25 cellular contexts compared by ENCODE assay signal in genomic region chr1:66686406-66686805, GRCh38.
"Had no signal": no experiment of that assay in that cellular context is flagged by ENCODE, and none has a peak within 500 bp of the region (broad histone marks: within the 10 kb centered on the region; RNA-seq: fewer than 3 reads in every experiment).

No MANE protein-coding gene starts in this region.

- H3K36me3 Mint-ChIP-seq: naive thymus-derived CD4-positive, alpha-beta T cell; neural progenitor cell; stimulated activated memory B cell treated with anti-CD40 and anti-IgM and Interleukin-4, amounts not matched to agents 10 μg/mL and 1 μg/mL and 100 μg/mL, for 72 hours had no signal

- H3K27ac ChIP-seq: esophagus muscularis mucosa, foreskin keratinocyte, gastroesophageal sphincter, heart left ventricle, hepatocyte, left lung, neural progenitor cell, prostate gland, right atrium auricular region, spleen, testis, transverse colon had no signal

- H3K9ac ChIP-seq: neural progenitor cell had no signal

- H3K79me2 ChIP-seq: hepatocyte had no signal

- H3K4me2 ChIP-seq: hepatocyte, neural progenitor cell had no signal

- H3K27ac Mint-ChIP-seq: naive thymus-derived CD4-positive, alpha-beta T cell; neural progenitor cell; stimulated activated memory B cell treated with anti-CD40 and anti-IgM and Interleukin-4, amounts not matched to agents 10 μg/mL and 1 μg/mL and 100 μg/mL, for 72 hours had no signal

- H2AFZ ChIP-seq: hepatocyte, neural progenitor cell had no signal

- H3K4me1 ChIP-seq: foreskin keratinocyte, left lung, prostate gland, right atrium auricular region, spleen, testis, transverse colon had no signal

- H3K4me3 ChIP-seq: coronary artery, esophagus muscularis mucosa, gastroesophageal sphincter, heart left ventricle, hepatocyte, left lung, neural progenitor cell, prostate gland, right atrium auricular region, spleen, testis, transverse colon had no signal

- ATAC-seq: gastroesophageal sphincter; heart left ventricle; left cardiac atrium; left lung; naive thymus-derived CD4-positive, alpha-beta T cell; sciatic nerve; stimulated activated memory B cell treated with anti-CD40 and anti-IgM and Interleukin-4, amounts not matched to agents 10 μg/mL and 1 μg/mL and 100 μg/mL, for 72 hours; stimulated activated naive CD8-positive, alpha-beta T cell treated with anti-CD3 and anti-CD28 coated beads, Interleukin-15, Interleukin-2, amounts not matched to agents 100 U/mL and 50 U/mL, for 24 hours had no signal

- H3K27me3 ChIP-seq: esophagus muscularis mucosa, gastroesophageal sphincter, heart left ventricle, hepatocyte, left lung, neural progenitor cell, right atrium auricular region, spleen, testis, transverse colon had no signal

- DNase-seq: dermis blood vessel endothelial cell; effector memory CD4-positive, alpha-beta T cell; heart left ventricle; left cardiac atrium; left lung; mesendoderm; midbrain; naive thymus-derived CD4-positive, alpha-beta T cell; spleen; stimulated activated CD4-positive, alpha-beta T cell treated with anti-CD3 and anti-CD28 coated beads, Interleukin-4, amount 100 ng/mL, for 4 hours; stimulated activated naive CD8-positive, alpha-beta T cell treated with anti-CD3 and anti-CD28 coated beads, Interleukin-15, Interleukin-2, amounts not matched to agents 100 U/mL and 50 U/mL, for 24 hours; substantia nigra; testis; transverse colon had no signal

- H3K9me3 ChIP-seq: esophagus muscularis mucosa, gastroesophageal sphincter, heart left ventricle, left lung, prostate gland, right atrium auricular region, spleen, testis, transverse colon had no signal

- H3K4me1 Mint-ChIP-seq: naive thymus-derived CD4-positive, alpha-beta T cell; neural progenitor cell; stimulated activated memory B cell treated with anti-CD40 and anti-IgM and Interleukin-4, amounts not matched to agents 10 μg/mL and 1 μg/mL and 100 μg/mL, for 72 hours had no signal

- H3K4me3 Mint-ChIP-seq: naive thymus-derived CD4-positive, alpha-beta T cell; nephron; neural progenitor cell; stimulated activated memory B cell treated with anti-CD40 and anti-IgM and Interleukin-4, amounts not matched to agents 10 μg/mL and 1 μg/mL and 100 μg/mL, for 72 hours had no signal

- H3K36me3 ChIP-seq: left lung, neural progenitor cell, prostate gland, right atrium auricular region, spleen, transverse colon had no signal

- H3K9me3 Mint-ChIP-seq: naive thymus-derived CD4-positive, alpha-beta T cell; nephron; neural progenitor cell; stimulated activated memory B cell treated with anti-CD40 and anti-IgM and Interleukin-4, amounts not matched to agents 10 μg/mL and 1 μg/mL and 100 μg/mL, for 72 hours had no signal
